Comparison of ENCODE assay signal across 8 cellular contexts in genomic region chr2:61658841-61659780, GRCh38.
DNase-seq lines count a peak whose midpoint lies in the region; ATAC-seq and TF ChIP-seq lines count a peak whose summit lies in the region.

No MANE protein-coding gene starts in this region.

- H3K27me3 Mint-ChIP-seq in activated T-helper 17 cell treated with anti-CD3 and anti-CD28 coated beads, Interleukin-2, amount 50 U/mL, for 72 hours: no peaks in the 10 kb centered on the region

- H3K9me3 ChIP-seq in iPS DF 6.9 (ENCODE audit: control insufficient read depth, insufficient read depth, low read length): no peaks in the 10 kb centered on the region
- no peaks in the 10 kb centered on the region for H3K9me3 ChIP-seq in upper lobe of left lung

- H3K36me3 ChIP-seq in iPS DF 6.9 (ENCODE audit: control insufficient read depth, insufficient read depth, low read length) (no peaks in the 10 kb centered on the region), upper lobe of left lung (no peaks in the 10 kb centered on the region)

- ATAC-seq in activated T-helper 17 cell treated with anti-CD3 and anti-CD28 coated beads, Interleukin-2, amount 50 U/mL, for 72 hours (replicated peaks): peak; percentile 60
- ATAC-seq in upper lobe of left lung (ENCODE audit: low FRiP score in 2 of 2) (peak; percentile 46 to 50), GM21360 (IDR thresholded peaks at IDR 0.05; ENCODE audit: unreplicated experiment) (no peak), GM21381 (IDR thresholded peaks at IDR 0.05; ENCODE audit: unreplicated experiment) (no peak)

- no peak for TF ChIP-seq POLR2A in upper lobe of left lung (IDR thresholded peaks at IDR 0.05)

- TF ChIP-seq EP300 in upper lobe of left lung (IDR thresholded peaks at IDR 0.05): no peak

- no peaks in the 10 kb centered on the region for H3K9me3 Mint-ChIP-seq in activated T-helper 17 cell treated with anti-CD3 and anti-CD28 coated beads, Interleukin-2, amount 50 U/mL, for 72 hours

- no peaks in the 10 kb centered on the region for H3K36me3 Mint-ChIP-seq in activated T-helper 17 cell treated with anti-CD3 and anti-CD28 coated beads, Interleukin-2, amount 50 U/mL, for 72 hours (ENCODE audit: low read depth)

- no peak overlapping the region for H3K4me3 ChIP-seq in iPS DF 6.9 (ENCODE audit: low read length)
- no peak overlapping the region for H3K4me3 ChIP-seq in upper lobe of left lung

- DNase-seq in NCI-H2107 treated with DMSO at 0.1 percent for 48 hours (lab: John Stamatoyannopoulos, UW; ENCODE audit: unreplicated experiment) (peak; percentile 13), NCI-H2107 (lab: John Stamatoyannopoulos, UW) (no peak), LoVo (ENCODE audit: low spot score) (peak; percentile 63), iPS DF 6.9 (ENCODE audit: low read depth, low spot score) (peak; percentile 45), upper lobe of left lung (no peak)

- WGBS in iPS DF 6.9 (ENCODE audit: insufficient coverage, insufficient read length): no CpG with 5 or more reads among the region's 3 CpGs
- WGBS in upper lobe of left lung, 2 donors: 43 to 45% methylated on average over 3 of the region's 3 CpGs

- H3K4me1 ChIP-seq in iPS DF 6.9 (ENCODE audit: control insufficient read depth, insufficient read depth, low read length): no peaks in the 10 kb centered on the region
- no peaks in the 10 kb centered on the region for H3K4me1 ChIP-seq in upper lobe of left lung

- no peak overlapping the region for H3K27ac ChIP-seq in iPS DF 6.9 (ENCODE audit: low read length)
- H3K27ac ChIP-seq in upper lobe of left lung: no peak overlapping the region

- H3K27ac Mint-ChIP-seq in activated T-helper 17 cell treated with anti-CD3 and anti-CD28 coated beads, Interleukin-2, amount 50 U/mL, for 72 hours: no peak overlapping the region

- H3K27me3 ChIP-seq in iPS DF 6.9 (ENCODE audit: control insufficient read depth, insufficient read depth, low read length) (no peaks in the 10 kb centered on the region), upper lobe of left lung (no peaks in the 10 kb centered on the region)

- H3K4me1 Mint-ChIP-seq in activated T-helper 17 cell treated with anti-CD3 and anti-CD28 coated beads, Interleukin-2, amount 50 U/mL, for 72 hours: no peaks in the 10 kb centered on the region

- no peak overlapping the region for H3K4me3 Mint-ChIP-seq in activated T-helper 17 cell treated with anti-CD3 and anti-CD28 coated beads, Interleukin-2, amount 50 U/mL, for 72 hours

- TF ChIP-seq CTCF in upper lobe of left lung (IDR thresholded peaks at IDR 0.05): peak in 5 of 6 experiments; percentile 20 to 46 (median 32)

Comparison
In these comparisons a context has a peak if more than half of its experiments do, and no peak if none do; other contexts are left out.
1. DNase-seq: peak in NCI-H2107 treated with DMSO at 0.1 percent for 48 hours (single experiment), LoVo (single experiment) and iPS DF 6.9 (single experiment); none in NCI-H2107 (single experiment) and upper lobe of left lung (0 of 2).
2. ATAC-seq: peak in activated T-helper 17 cell treated with anti-CD3 and anti-CD28 coated beads, Interleukin-2, amount 50 U/mL, for 72 hours (single experiment) and upper lobe of left lung (2 of 2); none in GM21360 (single experiment) and GM21381 (single experiment).